In the genomic region with DNA sequence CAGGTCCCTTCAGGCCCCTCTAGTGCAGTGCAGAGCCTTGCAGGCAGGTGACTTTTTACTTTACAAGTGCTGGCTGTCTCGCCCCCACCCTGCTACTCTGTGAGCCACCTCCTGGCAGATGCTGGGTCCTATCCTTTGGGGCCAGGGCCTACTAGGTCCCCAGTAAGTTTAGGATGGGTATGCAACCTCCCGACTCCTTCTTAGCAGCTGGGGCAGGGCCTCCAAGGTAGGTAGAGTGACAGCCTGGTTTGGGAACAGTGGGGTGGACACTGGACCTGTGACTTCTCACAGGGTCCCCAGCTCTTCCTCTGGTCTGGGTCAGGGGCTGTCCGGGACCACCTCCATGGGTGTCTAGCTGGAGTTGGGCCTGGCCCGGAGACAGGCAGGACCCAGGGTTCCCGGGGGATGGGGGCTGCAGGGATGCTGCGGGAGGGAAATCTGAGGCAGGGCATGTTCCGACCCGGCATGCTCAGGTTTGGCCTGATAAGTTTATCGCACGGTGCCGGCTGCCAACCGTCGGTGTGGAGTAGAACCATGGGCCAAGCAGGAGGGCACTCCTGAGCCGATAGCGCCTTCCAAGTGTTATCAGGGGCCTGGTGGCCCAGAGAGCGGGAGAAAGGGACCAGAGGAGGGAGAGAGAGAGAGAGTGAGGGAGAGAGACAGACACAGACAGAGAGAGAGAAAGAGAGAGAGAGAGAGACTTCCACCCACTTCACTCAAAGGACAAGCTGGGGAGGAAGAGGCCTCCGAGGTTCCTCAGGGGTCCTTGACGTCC, we compare ENCODE assay signal across 4 cellular contexts.
TF ChIP-seq lines count a peak whose summit lies in the region.

No MANE protein-coding gene starts in this region.

TF ChIP-seq in SK-N-SH, 30 proteins besides CTCF, POLR2A, EP300 and RAD21:
- TF ChIP-seq, protein P1, sequence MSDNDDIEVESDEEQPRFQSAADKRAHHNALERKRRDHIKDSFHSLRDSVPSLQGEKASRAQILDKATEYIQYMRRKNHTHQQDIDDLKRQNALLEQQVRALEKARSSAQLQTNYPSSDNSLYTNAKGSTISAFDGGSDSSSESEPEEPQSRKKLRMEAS (IDR thresholded peaks at IDR 0.05; ENCODE audit: low read depth): no peak
- TF ChIP-seq, protein P2, sequence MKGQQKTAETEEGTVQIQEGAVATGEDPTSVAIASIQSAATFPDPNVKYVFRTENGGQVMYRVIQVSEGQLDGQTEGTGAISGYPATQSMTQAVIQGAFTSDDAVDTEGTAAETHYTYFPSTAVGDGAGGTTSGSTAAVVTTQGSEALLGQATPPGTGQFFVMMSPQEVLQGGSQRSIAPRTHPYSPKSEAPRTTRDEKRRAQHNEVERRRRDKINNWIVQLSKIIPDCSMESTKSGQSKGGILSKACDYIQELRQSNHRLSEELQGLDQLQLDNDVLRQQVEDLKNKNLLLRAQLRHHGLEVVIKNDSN (IDR thresholded peaks at IDR 0.05; ENCODE audit: borderline replicate concordance, low read depth): no peak
- no peak for TF ChIP-seq NFIC (IDR thresholded peaks at IDR 0.05; ENCODE audit: borderline replicate concordance)
- no peak for TF ChIP-seq RCOR1 (IDR thresholded peaks at IDR 0.05; ENCODE audit: low read length)
- TF ChIP-seq MXI1 (IDR thresholded peaks at IDR 0.05; ENCODE audit: low read depth, low read length): no peak
- no peak for TF ChIP-seq EZH2phosphoT487 (IDR thresholded peaks at IDR 0.05; ENCODE audit: borderline replicate concordance, low read depth)
- TF ChIP-seq, protein P3, sequence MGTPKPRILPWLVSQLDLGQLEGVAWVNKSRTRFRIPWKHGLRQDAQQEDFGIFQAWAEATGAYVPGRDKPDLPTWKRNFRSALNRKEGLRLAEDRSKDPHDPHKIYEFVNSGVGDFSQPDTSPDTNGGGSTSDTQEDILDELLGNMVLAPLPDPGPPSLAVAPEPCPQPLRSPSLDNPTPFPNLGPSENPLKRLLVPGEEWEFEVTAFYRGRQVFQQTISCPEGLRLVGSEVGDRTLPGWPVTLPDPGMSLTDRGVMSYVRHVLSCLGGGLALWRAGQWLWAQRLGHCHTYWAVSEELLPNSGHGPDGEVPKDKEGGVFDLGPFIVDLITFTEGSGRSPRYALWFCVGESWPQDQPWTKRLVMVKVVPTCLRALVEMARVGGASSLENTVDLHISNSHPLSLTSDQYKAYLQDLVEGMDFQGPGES (IDR thresholded peaks at IDR 0.05; ENCODE audit: low read depth, low read length): no peak
- no peak for TF ChIP-seq MEF2A (IDR thresholded peaks at IDR 0.05; ENCODE audit: borderline replicate concordance, low read depth)
- TF ChIP-seq TAF1 (IDR thresholded peaks at IDR 0.05; ENCODE audit: borderline replicate concordance, low read depth, low read length): no peak
- TF ChIP-seq FOXM1 (IDR thresholded peaks at IDR 0.05; ENCODE audit: low read depth): no peak
- TF ChIP-seq CHD2 (IDR thresholded peaks at IDR 0.05; ENCODE audit: low read length, partially characterized antibody): no peak
- no peak for TF ChIP-seq RXRA (IDR thresholded peaks at IDR 0.05; ENCODE audit: borderline replicate concordance, low read depth)
- TF ChIP-seq FOXJ3 (CRISPR knock-in tag; IDR thresholded peaks at IDR 0.05): no peak

TF ChIP-seq in SK-N-SH treated with all-trans-retinoic acid at 6 μM for 48 hours, 23 proteins besides CTCF, POLR2A, EP300 and RAD21 (continues in another document):
- TF ChIP-seq, protein P4, sequence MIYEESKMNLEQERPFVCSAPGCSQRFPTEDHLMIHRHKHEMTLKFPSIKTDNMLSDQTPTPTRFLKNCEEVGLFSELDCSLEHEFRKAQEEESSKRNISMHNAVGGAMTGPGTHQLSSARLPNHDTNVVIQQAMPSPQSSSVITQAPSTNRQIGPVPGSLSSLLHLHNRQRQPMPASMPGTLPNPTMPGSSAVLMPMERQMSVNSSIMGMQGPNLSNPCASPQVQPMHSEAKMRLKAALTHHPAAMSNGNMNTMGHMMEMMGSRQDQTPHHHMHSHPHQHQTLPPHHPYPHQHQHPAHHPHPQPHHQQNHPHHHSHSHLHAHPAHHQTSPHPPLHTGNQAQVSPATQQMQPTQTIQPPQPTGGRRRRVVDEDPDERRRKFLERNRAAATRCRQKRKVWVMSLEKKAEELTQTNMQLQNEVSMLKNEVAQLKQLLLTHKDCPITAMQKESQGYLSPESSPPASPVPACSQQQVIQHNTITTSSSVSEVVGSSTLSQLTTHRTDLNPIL (CRISPR knock-in tag; IDR thresholded peaks at IDR 0.05; ENCODE audit: low read depth): no peak
- TF ChIP-seq, protein P5, sequence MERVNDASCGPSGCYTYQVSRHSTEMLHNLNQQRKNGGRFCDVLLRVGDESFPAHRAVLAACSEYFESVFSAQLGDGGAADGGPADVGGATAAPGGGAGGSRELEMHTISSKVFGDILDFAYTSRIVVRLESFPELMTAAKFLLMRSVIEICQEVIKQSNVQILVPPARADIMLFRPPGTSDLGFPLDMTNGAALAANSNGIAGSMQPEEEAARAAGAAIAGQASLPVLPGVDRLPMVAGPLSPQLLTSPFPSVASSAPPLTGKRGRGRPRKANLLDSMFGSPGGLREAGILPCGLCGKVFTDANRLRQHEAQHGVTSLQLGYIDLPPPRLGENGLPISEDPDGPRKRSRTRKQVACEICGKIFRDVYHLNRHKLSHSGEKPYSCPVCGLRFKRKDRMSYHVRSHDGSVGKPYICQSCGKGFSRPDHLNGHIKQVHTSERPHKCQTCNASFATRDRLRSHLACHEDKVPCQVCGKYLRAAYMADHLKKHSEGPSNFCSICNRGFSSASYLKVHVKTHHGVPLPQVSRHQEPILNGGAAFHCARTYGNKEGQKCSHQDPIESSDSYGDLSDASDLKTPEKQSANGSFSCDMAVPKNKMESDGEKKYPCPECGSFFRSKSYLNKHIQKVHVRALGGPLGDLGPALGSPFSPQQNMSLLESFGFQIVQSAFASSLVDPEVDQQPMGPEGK (CRISPR knock-in tag; IDR thresholded peaks at IDR 0.05; ENCODE audit: borderline replicate concordance): no peak
- TF ChIP-seq OSR1 (CRISPR knock-in tag; IDR thresholded peaks at IDR 0.05): no peak
- no peak for TF ChIP-seq TCF4 (CRISPR knock-in tag; IDR thresholded peaks at IDR 0.05; ENCODE audit: borderline replicate concordance)
- TF ChIP-seq ZNF565 (CRISPR knock-in tag; conservative IDR thresholded peaks at IDR 0.05; ENCODE audit: low read depth): no peak
- TF ChIP-seq, protein P6, sequence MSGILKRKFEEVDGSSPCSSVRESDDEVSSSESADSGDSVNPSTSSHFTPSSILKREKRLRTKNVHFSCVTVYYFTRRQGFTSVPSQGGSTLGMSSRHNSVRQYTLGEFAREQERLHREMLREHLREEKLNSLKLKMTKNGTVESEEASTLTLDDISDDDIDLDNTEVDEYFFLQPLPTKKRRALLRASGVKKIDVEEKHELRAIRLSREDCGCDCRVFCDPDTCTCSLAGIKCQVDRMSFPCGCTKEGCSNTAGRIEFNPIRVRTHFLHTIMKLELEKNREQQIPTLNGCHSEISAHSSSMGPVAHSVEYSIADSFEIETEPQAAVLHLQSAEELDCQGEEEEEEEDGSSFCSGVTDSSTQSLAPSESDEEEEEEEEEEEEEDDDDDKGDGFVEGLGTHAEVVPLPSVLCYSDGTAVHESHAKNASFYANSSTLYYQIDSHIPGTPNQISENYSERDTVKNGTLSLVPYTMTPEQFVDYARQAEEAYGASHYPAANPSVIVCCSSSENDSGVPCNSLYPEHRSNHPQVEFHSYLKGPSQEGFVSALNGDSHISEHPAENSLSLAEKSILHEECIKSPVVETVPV (CRISPR knock-in tag; IDR thresholded peaks at IDR 0.05): no peak
- no peak for TF ChIP-seq ZNF8 (CRISPR knock-in tag; IDR thresholded peaks at IDR 0.05)
- no peak for TF ChIP-seq RARB (CRISPR knock-in tag; IDR thresholded peaks at IDR 0.05)
- no peak for TF ChIP-seq SNAI2 (CRISPR knock-in tag; IDR thresholded peaks at IDR 0.05)

TF ChIP-seq in HEK293, 187 proteins besides CTCF, POLR2A, EP300 and RAD21:
- TF ChIP-seq GLIS1 (tag by site-specific recombination; IDR thresholded peaks at IDR 0.05) (no peak), ZNF596 (tag by site-specific recombination; IDR thresholded peaks at IDR 0.05) (peak; percentile 73)
- TF ChIP-seq, protein P7, sequence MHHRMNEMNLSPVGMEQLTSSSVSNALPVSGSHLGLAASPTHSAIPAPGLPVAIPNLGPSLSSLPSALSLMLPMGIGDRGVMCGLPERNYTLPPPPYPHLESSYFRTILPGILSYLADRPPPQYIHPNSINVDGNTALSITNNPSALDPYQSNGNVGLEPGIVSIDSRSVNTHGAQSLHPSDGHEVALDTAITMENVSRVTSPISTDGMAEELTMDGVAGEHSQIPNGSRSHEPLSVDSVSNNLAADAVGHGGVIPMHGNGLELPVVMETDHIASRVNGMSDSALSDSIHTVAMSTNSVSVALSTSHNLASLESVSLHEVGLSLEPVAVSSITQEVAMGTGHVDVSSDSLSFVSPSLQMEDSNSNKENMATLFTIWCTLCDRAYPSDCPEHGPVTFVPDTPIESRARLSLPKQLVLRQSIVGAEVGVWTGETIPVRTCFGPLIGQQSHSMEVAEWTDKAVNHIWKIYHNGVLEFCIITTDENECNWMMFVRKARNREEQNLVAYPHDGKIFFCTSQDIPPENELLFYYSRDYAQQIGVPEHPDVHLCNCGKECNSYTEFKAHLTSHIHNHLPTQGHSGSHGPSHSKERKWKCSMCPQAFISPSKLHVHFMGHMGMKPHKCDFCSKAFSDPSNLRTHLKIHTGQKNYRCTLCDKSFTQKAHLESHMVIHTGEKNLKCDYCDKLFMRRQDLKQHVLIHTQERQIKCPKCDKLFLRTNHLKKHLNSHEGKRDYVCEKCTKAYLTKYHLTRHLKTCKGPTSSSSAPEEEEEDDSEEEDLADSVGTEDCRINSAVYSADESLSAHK (tag by site-specific recombination; IDR thresholded peaks at IDR 0.05): no peak

TF ChIP-seq in K562, 482 proteins besides CTCF, POLR2A, EP300 and RAD21 (continues in another document):
- TF ChIP-seq ASH1L (IDR thresholded peaks at IDR 0.05; ENCODE audit: borderline replicate concordance, low read depth, partially characterized antibody) (no peak), ARNT (IDR thresholded peaks at IDR 0.05) (peak; percentile 43 to 95; a peak in 2 of 4 replicates), ZNF175 (CRISPR knock-in tag; IDR thresholded peaks at IDR 0.05; ENCODE audit: low read depth) (0 out of 2 replicates have a peak, but pooled peaks have one; percentile 39), KDM5B (IDR thresholded peaks at IDR 0.05; ENCODE audit: insufficient replicate concordance, low read depth, low read length) (peak; percentile 47), ZNF324 (CRISPR knock-in tag; IDR thresholded peaks at IDR 0.05) (0 out of 2 replicates have a peak, but pooled peaks have one; percentile 8), ZNF785 (CRISPR knock-in tag; IDR thresholded peaks at IDR 0.05) (no peak), NRF1 (conservative IDR thresholded peaks at IDR 0.05 in 1 of 2, IDR thresholded peaks at IDR 0.05 in 1 of 2) (0 out of 4 replicates have a peak, but pooled peaks of 1 of the 2 experiments have one; percentile 21)
- TF ChIP-seq, protein P8, sequence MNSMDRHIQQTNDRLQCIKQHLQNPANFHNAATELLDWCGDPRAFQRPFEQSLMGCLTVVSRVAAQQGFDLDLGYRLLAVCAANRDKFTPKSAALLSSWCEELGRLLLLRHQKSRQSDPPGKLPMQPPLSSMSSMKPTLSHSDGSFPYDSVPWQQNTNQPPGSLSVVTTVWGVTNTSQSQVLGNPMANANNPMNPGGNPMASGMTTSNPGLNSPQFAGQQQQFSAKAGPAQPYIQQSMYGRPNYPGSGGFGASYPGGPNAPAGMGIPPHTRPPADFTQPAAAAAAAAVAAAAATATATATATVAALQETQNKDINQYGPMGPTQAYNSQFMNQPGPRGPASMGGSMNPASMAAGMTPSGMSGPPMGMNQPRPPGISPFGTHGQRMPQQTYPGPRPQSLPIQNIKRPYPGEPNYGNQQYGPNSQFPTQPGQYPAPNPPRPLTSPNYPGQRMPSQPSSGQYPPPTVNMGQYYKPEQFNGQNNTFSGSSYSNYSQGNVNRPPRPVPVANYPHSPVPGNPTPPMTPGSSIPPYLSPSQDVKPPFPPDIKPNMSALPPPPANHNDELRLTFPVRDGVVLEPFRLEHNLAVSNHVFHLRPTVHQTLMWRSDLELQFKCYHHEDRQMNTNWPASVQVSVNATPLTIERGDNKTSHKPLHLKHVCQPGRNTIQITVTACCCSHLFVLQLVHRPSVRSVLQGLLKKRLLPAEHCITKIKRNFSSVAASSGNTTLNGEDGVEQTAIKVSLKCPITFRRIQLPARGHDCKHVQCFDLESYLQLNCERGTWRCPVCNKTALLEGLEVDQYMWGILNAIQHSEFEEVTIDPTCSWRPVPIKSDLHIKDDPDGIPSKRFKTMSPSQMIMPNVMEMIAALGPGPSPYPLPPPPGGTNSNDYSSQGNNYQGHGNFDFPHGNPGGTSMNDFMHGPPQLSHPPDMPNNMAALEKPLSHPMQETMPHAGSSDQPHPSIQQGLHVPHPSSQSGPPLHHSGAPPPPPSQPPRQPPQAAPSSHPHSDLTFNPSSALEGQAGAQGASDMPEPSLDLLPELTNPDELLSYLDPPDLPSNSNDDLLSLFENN (IDR thresholded peaks at IDR 0.05; ENCODE audit: low read depth in 2 of 2, low read length in 2 of 2): peak in 1 of 2 experiments; percentile 86; a peak in 2 of 4 replicates
- TF ChIP-seq, protein P9, sequence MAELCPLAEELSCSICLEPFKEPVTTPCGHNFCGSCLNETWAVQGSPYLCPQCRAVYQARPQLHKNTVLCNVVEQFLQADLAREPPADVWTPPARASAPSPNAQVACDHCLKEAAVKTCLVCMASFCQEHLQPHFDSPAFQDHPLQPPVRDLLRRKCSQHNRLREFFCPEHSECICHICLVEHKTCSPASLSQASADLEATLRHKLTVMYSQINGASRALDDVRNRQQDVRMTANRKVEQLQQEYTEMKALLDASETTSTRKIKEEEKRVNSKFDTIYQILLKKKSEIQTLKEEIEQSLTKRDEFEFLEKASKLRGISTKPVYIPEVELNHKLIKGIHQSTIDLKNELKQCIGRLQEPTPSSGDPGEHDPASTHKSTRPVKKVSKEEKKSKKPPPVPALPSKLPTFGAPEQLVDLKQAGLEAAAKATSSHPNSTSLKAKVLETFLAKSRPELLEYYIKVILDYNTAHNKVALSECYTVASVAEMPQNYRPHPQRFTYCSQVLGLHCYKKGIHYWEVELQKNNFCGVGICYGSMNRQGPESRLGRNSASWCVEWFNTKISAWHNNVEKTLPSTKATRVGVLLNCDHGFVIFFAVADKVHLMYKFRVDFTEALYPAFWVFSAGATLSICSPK (IDR thresholded peaks at IDR 0.05; ENCODE audit: borderline replicate concordance): no peak; the same call in 1 of the 2 replicates
- TF ChIP-seq, protein P10, sequence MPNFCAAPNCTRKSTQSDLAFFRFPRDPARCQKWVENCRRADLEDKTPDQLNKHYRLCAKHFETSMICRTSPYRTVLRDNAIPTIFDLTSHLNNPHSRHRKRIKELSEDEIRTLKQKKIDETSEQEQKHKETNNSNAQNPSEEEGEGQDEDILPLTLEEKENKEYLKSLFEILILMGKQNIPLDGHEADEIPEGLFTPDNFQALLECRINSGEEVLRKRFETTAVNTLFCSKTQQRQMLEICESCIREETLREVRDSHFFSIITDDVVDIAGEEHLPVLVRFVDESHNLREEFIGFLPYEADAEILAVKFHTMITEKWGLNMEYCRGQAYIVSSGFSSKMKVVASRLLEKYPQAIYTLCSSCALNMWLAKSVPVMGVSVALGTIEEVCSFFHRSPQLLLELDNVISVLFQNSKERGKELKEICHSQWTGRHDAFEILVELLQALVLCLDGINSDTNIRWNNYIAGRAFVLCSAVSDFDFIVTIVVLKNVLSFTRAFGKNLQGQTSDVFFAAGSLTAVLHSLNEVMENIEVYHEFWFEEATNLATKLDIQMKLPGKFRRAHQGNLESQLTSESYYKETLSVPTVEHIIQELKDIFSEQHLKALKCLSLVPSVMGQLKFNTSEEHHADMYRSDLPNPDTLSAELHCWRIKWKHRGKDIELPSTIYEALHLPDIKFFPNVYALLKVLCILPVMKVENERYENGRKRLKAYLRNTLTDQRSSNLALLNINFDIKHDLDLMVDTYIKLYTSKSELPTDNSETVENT (CRISPR knock-in tag; IDR thresholded peaks at IDR 0.05): peak; percentile 32; the same call in 1 of the 2 replicates
- TF ChIP-seq, protein P11, sequence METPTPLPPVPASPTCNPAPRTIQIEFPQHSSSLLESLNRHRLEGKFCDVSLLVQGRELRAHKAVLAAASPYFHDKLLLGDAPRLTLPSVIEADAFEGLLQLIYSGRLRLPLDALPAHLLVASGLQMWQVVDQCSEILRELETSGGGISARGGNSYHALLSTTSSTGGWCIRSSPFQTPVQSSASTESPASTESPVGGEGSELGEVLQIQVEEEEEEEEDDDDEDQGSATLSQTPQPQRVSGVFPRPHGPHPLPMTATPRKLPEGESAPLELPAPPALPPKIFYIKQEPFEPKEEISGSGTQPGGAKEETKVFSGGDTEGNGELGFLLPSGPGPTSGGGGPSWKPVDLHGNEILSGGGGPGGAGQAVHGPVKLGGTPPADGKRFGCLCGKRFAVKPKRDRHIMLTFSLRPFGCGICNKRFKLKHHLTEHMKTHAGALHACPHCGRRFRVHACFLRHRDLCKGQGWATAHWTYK (CRISPR knock-in tag; IDR thresholded peaks at IDR 0.05): peak; percentile 68
